8 cellular contexts compared by ENCODE assay signal in the genomic region with DNA sequence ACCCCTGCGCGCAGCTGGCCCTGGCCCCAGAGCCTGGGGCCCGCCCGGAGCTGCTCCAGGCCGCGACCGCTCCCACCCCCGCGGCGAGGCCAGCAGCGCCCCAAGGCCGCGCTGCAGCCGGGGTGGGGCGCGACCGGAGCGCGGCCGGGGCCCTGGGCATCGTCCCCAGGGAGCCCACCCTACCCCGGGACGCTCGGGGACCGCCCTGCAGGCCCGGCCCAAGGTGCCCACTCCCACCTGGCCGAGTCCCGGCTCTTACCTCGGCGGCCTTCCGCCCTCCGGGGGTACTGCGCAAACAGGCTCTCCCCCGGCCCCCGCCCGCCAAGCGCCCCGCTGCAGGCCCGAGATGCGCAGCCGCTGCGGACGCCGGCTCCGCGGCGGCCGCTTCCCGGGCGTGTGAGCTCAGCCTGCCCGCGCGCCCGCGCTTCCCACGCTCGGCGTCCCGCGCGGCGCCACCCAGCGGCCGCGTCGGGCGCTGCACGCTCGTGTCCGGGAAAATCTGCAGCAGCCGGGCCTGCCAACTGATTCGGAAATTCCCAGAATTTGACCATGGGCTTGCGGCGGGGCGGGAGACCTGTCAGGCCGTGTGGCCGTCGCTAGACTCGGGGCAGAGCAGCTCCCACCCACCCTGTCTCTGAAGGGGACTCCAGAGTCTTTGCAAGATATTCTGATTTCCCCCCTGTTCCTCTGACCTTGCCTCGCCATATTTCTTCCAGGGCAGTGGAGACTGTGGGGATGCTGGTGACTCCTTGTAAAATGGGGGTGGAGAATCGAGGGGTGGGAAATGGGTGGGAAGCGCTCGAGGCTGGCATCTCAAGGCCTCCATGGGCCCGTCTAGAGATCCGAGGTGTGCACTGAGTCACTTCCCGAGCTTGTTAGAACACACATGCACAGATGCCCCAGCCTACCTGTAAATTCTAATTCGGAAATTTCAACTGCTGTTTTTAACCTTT. TPM values are rescaled to one million over a fixed set of nuclear protein-coding genes. Genes with fewer than 3 reads are reported as not detected.
A peak's percentile ranks its signal among the peaks of the same experiment; 100 is the strongest.
DNase-seq lines count a peak whose midpoint lies in the region; ATAC-seq and FAIRE-seq lines count a peak whose summit lies in the region.

No MANE protein-coding gene starts in this region.

- H3K27ac Mint-ChIP-seq in naive thymus-derived CD8-positive, alpha-beta T cell, result peak overlapping the region; percentile 89 to 98 (median 94)

- H3K4me3 Mint-ChIP-seq in naive thymus-derived CD8-positive, alpha-beta T cell, result peak overlapping the region; percentile 92 to 98 (median 95)

- peaks cover 0 to 25% (median 0%) of the 10 kb centered on the region in 3 donors for H3K36me3 Mint-ChIP-seq in naive thymus-derived CD8-positive, alpha-beta T cell

- H3K27me3 Mint-ChIP-seq in naive thymus-derived CD8-positive, alpha-beta T cell, result no peaks in the 10 kb centered on the region

- DNase-seq in DMS 273 treated with DMSO at 0.1 percent for 48 hours (lab: John Stamatoyannopoulos, UW) (peak; percentile 29), HT-29 (ENCODE audit: low spot score) (peak; percentile 78), RCC 7860 (ENCODE audit: low spot score) (peak; percentile 53), fibroblast of peridontal ligament (ENCODE audit: extremely low read depth) (peak; percentile 67), stromal cell of bone marrow (ENCODE audit: low read depth) (peak; percentile 43)
- DNase-seq in activated T-helper 9 cell treated with anti-CD3 and anti-CD28 coated beads, Interleukin-2, amount 50 U/mL, for 16 hours (ENCODE audit: low read depth), result peak; percentile 70
- DNase-seq in naive thymus-derived CD8-positive, alpha-beta T cell, result peak; percentile 49 to 86 (median 74)

- ATAC-seq in GM19467 (IDR thresholded peaks at IDR 0.05; ENCODE audit: unreplicated experiment), result peak; percentile 69
- peak; percentile 58 to 63 for ATAC-seq in naive thymus-derived CD8-positive, alpha-beta T cell

- FAIRE-seq in RCC 7860 (lab: Jason Lieb, UNC), result no peak

- H3K9me3 Mint-ChIP-seq in naive thymus-derived CD8-positive, alpha-beta T cell, result no peaks in the 10 kb centered on the region

- POLR2A ChIA-PET in naive thymus-derived CD8-positive, alpha-beta T cell (lab: Charles Lee), result interaction anchor here (0.7 to 16.6 kb wide), 12 partner anchors 8 to 95 kb away, joined by 3 to 462 read pairs (median 10); no protein-coding TSS in a partner anchor

- peaks cover 69 to 88% (median 86%) of the 10 kb centered on the region in 4 donors for H3K4me1 Mint-ChIP-seq in naive thymus-derived CD8-positive, alpha-beta T cell

RNA-seq across cellular contexts. Expression of a gene that starts 41.9 kb away (rescaled TPM):
- total RNA-seq in HT-29 (2014; rRNA removed; shearing (Covaris generic)), result not detected in 2 replicates
- total RNA-seq in naive thymus-derived CD8-positive, alpha-beta T cell, result not detected
- polyA plus RNA-seq in naive thymus-derived CD8-positive, alpha-beta T cell, result not detected

Comparison
In these comparisons a context has a peak if more than half of its experiments do, and no peak if none do; other contexts are left out.
1. Peak in every context shown above with its lines: DNase-seq and ATAC-seq.